In genomic region chr14:59690426-59690825, GRCh38 we compare ENCODE assay signal across 18 cellular contexts.
DNase-seq lines count a peak whose midpoint lies in the region; ATAC-seq and TF ChIP-seq lines count a peak whose summit lies in the region.
"Had no signal": no experiment of that assay in that cellular context is flagged by ENCODE, and none has a peak within 500 bp of the region (broad histone marks: within the 10 kb centered on the region; RNA-seq: fewer than 3 reads in every experiment).

No MANE protein-coding gene starts in this region.

- H3K4me3 ChIP-seq in breast epithelium (no peak overlapping the region), fibroblast of mammary gland (ENCODE audit: control insufficient read depth, low read depth, low read length) (no peak overlapping the region), testis (no peak overlapping the region), neural progenitor cell (no peak overlapping the region)
- H3K4me3 ChIP-seq: BLaER1, GM23338 had no signal

- no peaks in the 10 kb centered on the region for H3K36me3 ChIP-seq in breast epithelium
- no peaks in the 10 kb centered on the region for H3K36me3 ChIP-seq in testis (ENCODE audit: low read depth, missing control alignments)
- no peaks in the 10 kb centered on the region for H3K36me3 ChIP-seq in neural progenitor cell
- H3K36me3 ChIP-seq: BLaER1 had no signal

- H3K4me2 ChIP-seq in neural progenitor cell = no peak overlapping the region
- H3K4me2 ChIP-seq: BLaER1, GM23338 had no signal

- no peaks in the 10 kb centered on the region for H3K4me1 ChIP-seq in breast epithelium
- peaks cover 7% of the 10 kb centered on the region for H3K4me1 ChIP-seq in testis
- H3K4me1 ChIP-seq in neural progenitor cell = no peaks in the 10 kb centered on the region
- H3K4me1 ChIP-seq: BLaER1, Caco-2 had no signal

- H4K20me1 ChIP-seq in neural progenitor cell (ENCODE audit: low read depth) = no peaks in the 10 kb centered on the region
- H4K20me1 ChIP-seq: BLaER1 had no signal

- H2AFZ ChIP-seq in neural progenitor cell (replicated peaks) = no peak overlapping the region
- H2AFZ ChIP-seq: GM23338 had no signal

- TF ChIP-seq POLR2A in breast epithelium (IDR thresholded peaks at IDR 0.05) = no peak
- no peak for TF ChIP-seq POLR2A in testis (IDR thresholded peaks at IDR 0.05)

- POLR2A ChIA-PET in MCF 10A (lab: Yijun Ruan, JAX) = interaction anchor here (2.1 kb wide), 1 partner anchor 11 kb away, joined by 14 read pairs; no protein-coding TSS in a partner anchor

- H3K27me3 Mint-ChIP-seq in MCF 10A (ENCODE audit: insufficient read depth, unreplicated experiment) (no peaks in the 10 kb centered on the region), neural progenitor cell (ENCODE audit: insufficient read depth, low read depth) (peaks cover 2% of the 10 kb centered on the region)

- H3K27me3 ChIP-seq in breast epithelium (no peaks in the 10 kb centered on the region), testis (no peaks in the 10 kb centered on the region), neural progenitor cell (no peaks in the 10 kb centered on the region)
- H3K27me3 ChIP-seq: BLaER1 had no signal

- H3F3A ChIP-seq in neural progenitor cell (ENCODE audit: low read depth) = no peaks in the 10 kb centered on the region

- WGBS in testis, 2 donors = 0 to 45% methylated on average over 1 of the region's 1 CpG

- no TSS peak for BruUV-seq in MCF 10A (replicated peaks; lab: Mats Ljungman, UMichigan)

- DNase-seq in MCF 10A (ENCODE audit: unreplicated experiment) (no peak), breast epithelium (ENCODE audit: low spot score in 2 of 2) (no peak), fibroblast of mammary gland (ENCODE audit: low read depth) (peak; percentile 20), testis (no peak), neural progenitor cell (ENCODE audit: low spot score) (no peak)
- DNase-seq: Caco-2; CD4-positive, CD25-positive, alpha-beta regulatory T cell; CD8-positive, alpha-beta T cell; DMS153; DND-41; H9 had no signal

- H3K79me2 ChIP-seq in neural progenitor cell (ENCODE audit: low read depth) = no peaks in the 10 kb centered on the region

- peaks cover 71% of the 10 kb centered on the region for H3K4me1 Mint-ChIP-seq in MCF 10A (ENCODE audit: insufficient read depth, unreplicated experiment)
- no peaks in the 10 kb centered on the region for H3K4me1 Mint-ChIP-seq in neural progenitor cell
- H3K4me1 Mint-ChIP-seq: B cell; CD4-positive, CD25-positive, alpha-beta regulatory T cell; GM23338; H9 had no signal

- TF ChIP-seq CTCF in MCF 10A (IDR thresholded peaks at IDR 0.05; ENCODE audit: unreplicated experiment) (no peak), breast epithelium (IDR thresholded peaks at IDR 0.05) (no peak), fibroblast of mammary gland (conservative IDR thresholded peaks at IDR 0.05; ENCODE audit: control insufficient read depth, insufficient read depth, low read depth, low read length) (no peak), testis (IDR thresholded peaks at IDR 0.05) (no peak), neural progenitor cell (IDR thresholded peaks at IDR 0.05) (no peak)

- peak overlapping the region; percentile 52 for H3K4me3 Mint-ChIP-seq in MCF 10A (ENCODE audit: unreplicated experiment)
- H3K4me3 Mint-ChIP-seq in neural progenitor cell = no peak overlapping the region
- H3K4me3 Mint-ChIP-seq: B cell; CD4-positive, CD25-positive, alpha-beta regulatory T cell; CD8-positive, alpha-beta T cell; GM23338; H9 had no signal

- peaks cover 13% of the 10 kb centered on the region for H3K9me3 Mint-ChIP-seq in MCF 10A (ENCODE audit: unreplicated experiment)
- H3K9me3 Mint-ChIP-seq in neural progenitor cell = peaks cover 3% of the 10 kb centered on the region
- H3K9me3 Mint-ChIP-seq: CD8-positive, alpha-beta T cell; GM23338; H9 had no signal

- H3K36me3 Mint-ChIP-seq in MCF 10A (ENCODE audit: insufficient read depth, unreplicated experiment) (peaks cover 22% of the 10 kb centered on the region), neural progenitor cell (no peaks in the 10 kb centered on the region)
- H3K36me3 Mint-ChIP-seq: CD4-positive, CD25-positive, alpha-beta regulatory T cell; CD8-positive, alpha-beta T cell had no signal

- intact Hi-C loops in MCF 10A (cut with micrococcal nuclease) = no loop called here
- intact Hi-C loops in breast epithelium (cut with DNase I; ENCODE audit: low total_unique reads) = no loop called here
- intact Hi-C loops in testis (cut with DNase I; ENCODE audit: low total_unique reads) = no loop called here

- CTCF ChIA-PET in MCF 10A (lab: Yijun Ruan, JAX) = interaction anchor here (1.1 to 1.5 kb wide), 3 partner anchors 57 to 184 kb away, joined by 3 to 4 read pairs (median 4); no protein-coding TSS in a partner anchor

- no peak overlapping the region for H3K27ac ChIP-seq in breast epithelium
- H3K27ac ChIP-seq in testis = peak overlapping the region; percentile 3 to 6
- no peak overlapping the region for H3K27ac ChIP-seq in neural progenitor cell
- H3K27ac ChIP-seq: 22Rv1, BLaER1, C4-2B had no signal

- H3K27ac Mint-ChIP-seq in MCF 10A (ENCODE audit: low read depth, unreplicated experiment) (peak overlapping the region; percentile 98), neural progenitor cell (no peak overlapping the region)
- H3K27ac Mint-ChIP-seq: B cell; CD4-positive, CD25-positive, alpha-beta regulatory T cell; CD8-positive, alpha-beta T cell; GM23338; H9 had no signal

- ATAC-seq in GM18520 (IDR thresholded peaks at IDR 0.05; ENCODE audit: unreplicated experiment) = no peak
- ATAC-seq: CD8-positive, alpha-beta T cell; GM23338; HCT116 had no signal

- H3K9ac ChIP-seq in neural progenitor cell = no peak overlapping the region
- H3K9ac ChIP-seq: BLaER1 had no signal

- H3K9me3 ChIP-seq in breast epithelium (peaks cover 6 to 11% of the 10 kb centered on the region in 2 donors), testis (no peaks in the 10 kb centered on the region), neural progenitor cell (ENCODE audit: low read depth) (no peaks in the 10 kb centered on the region)

Comparison
In these comparisons a context has a peak if more than half of its experiments do, and no peak if none do; other contexts are left out.
1. H3K27ac ChIP-seq: peak in testis (2 of 2); none in breast epithelium (0 of 2) and neural progenitor cell (single experiment).